ENCODE assay signal across 1 cellular context in the genomic region with DNA sequence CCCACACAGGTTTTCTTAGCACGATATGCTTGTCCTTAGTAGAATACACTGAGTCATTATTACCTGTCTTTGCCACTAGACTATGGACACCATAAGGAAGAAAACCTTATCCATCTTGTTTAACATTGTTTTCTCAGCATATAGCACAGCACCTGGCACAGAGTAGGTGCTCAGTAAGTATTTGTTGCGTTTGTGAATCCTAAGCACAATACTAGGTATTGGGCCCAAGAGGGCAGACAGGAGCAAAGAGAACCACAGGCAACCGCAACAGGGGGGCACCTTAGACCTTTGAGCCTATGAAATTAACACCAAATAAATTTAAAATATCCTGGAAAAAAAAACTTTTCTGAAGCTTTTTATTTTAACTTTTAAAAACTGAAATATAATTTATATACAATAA.
TF ChIP-seq lines count a peak whose summit lies in the region.

No MANE protein-coding gene starts in this region.

TF ChIP-seq in GM23338, 12 proteins besides CTCF, POLR2A, EP300 and RAD21:
- TF ChIP-seq JUNB (IDR thresholded peaks at IDR 0.05; ENCODE audit: unreplicated experiment) (no peak), EZH2 (IDR thresholded peaks at IDR 0.05; ENCODE audit: low read depth, unreplicated experiment) (no peak), ZNF114 (CRISPR knock-in tag; IDR thresholded peaks at IDR 0.05) (no peak), POLR2AphosphoS5 (IDR thresholded peaks at IDR 0.05; ENCODE audit: low read depth) (no peak)
- TF ChIP-seq, protein P1, sequence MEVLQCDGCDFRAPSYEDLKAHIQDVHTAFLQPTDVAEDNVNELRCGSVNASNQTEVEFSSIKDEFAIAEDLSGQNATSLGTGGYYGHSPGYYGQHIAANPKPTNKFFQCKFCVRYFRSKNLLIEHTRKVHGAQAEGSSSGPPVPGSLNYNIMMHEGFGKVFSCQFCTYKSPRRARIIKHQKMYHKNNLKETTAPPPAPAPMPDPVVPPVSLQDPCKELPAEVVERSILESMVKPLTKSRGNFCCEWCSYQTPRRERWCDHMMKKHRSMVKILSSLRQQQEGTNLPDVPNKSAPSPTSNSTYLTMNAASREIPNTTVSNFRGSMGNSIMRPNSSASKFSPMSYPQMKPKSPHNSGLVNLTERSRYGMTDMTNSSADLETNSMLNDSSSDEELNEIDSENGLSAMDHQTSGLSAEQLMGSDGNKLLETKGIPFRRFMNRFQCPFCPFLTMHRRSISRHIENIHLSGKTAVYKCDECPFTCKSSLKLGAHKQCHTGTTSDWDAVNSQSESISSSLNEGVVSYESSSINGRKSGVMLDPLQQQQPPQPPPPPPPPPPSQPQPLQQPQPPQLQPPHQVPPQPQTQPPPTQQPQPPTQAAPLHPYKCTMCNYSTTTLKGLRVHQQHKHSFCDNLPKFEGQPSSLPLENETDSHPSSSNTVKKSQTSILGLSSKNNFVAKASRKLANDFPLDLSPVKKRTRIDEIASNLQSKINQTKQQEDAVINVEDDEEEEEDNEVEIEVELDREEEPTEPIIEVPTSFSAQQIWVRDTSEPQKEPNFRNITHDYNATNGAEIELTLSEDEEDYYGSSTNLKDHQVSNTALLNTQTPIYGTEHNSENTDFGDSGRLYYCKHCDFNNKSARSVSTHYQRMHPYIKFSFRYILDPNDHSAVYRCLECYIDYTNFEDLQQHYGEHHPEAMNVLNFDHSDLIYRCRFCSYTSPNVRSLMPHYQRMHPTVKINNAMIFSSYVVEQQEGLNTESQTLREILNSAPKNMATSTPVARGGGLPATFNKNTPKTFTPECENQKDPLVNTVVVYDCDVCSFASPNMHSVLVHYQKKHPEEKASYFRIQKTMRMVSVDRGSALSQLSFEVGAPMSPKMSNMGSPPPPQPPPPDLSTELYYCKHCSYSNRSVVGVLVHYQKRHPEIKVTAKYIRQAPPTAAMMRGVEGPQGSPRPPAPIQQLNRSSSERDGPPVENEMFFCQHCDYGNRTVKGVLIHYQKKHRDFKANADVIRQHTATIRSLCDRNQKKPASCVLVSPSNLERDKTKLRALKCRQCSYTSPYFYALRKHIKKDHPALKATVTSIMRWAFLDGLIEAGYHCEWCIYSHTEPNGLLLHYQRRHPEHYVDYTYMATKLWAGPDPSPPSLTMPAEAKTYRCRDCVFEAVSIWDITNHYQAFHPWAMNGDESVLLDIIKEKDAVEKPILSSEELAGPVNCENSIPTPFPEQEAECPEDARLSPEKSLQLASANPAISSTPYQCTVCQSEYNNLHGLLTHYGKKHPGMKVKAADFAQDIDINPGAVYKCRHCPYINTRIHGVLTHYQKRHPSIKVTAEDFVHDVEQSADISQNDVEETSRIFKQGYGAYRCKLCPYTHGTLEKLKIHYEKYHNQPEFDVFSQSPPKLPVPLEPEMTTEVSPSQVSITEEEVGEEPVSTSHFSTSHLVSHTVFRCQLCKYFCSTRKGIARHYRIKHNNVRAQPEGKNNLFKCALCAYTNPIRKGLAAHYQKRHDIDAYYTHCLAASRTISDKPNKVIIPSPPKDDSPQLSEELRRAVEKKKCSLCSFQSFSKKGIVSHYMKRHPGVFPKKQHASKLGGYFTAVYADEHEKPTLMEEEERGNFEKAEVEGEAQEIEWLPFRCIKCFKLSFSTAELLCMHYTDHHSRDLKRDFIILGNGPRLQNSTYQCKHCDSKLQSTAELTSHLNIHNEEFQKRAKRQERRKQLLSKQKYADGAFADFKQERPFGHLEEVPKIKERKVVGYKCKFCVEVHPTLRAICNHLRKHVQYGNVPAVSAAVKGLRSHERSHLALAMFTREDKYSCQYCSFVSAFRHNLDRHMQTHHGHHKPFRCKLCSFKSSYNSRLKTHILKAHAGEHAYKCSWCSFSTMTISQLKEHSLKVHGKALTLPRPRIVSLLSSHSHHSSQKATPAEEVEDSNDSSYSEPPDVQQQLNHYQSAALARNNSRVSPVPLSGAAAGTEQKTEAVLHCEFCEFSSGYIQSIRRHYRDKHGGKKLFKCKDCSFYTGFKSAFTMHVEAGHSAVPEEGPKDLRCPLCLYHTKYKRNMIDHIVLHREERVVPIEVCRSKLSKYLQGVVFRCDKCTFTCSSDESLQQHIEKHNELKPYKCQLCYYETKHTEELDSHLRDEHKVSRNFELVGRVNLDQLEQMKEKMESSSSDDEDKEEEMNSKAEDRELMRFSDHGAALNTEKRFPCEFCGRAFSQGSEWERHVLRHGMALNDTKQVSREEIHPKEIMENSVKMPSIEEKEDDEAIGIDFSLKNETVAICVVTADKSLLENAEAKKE (CRISPR knock-in tag; IDR thresholded peaks at IDR 0.05) = no peak
- TF ChIP-seq, protein P2, sequence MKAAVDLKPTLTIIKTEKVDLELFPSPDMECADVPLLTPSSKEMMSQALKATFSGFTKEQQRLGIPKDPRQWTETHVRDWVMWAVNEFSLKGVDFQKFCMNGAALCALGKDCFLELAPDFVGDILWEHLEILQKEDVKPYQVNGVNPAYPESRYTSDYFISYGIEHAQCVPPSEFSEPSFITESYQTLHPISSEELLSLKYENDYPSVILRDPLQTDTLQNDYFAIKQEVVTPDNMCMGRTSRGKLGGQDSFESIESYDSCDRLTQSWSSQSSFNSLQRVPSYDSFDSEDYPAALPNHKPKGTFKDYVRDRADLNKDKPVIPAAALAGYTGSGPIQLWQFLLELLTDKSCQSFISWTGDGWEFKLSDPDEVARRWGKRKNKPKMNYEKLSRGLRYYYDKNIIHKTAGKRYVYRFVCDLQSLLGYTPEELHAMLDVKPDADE (IDR thresholded peaks at IDR 0.05) = no peak
